In genomic region chr6:149319413-149319812, GRCh38 we compare ENCODE assay signal across 1 cellular context.
TF ChIP-seq lines count a peak whose summit lies in the region.

No MANE protein-coding gene starts in this region.

TF ChIP-seq in GM12878, 131 proteins besides CTCF, POLR2A, EP300 and RAD21 (continued from another document):
- TF ChIP-seq NR2C2 (IDR thresholded peaks at IDR 0.05; ENCODE audit: borderline replicate concordance, control insufficient read depth, insufficient read length, low read depth): no peak
- no peak for TF ChIP-seq YBX1 (IDR thresholded peaks at IDR 0.05)
- TF ChIP-seq, protein P1, sequence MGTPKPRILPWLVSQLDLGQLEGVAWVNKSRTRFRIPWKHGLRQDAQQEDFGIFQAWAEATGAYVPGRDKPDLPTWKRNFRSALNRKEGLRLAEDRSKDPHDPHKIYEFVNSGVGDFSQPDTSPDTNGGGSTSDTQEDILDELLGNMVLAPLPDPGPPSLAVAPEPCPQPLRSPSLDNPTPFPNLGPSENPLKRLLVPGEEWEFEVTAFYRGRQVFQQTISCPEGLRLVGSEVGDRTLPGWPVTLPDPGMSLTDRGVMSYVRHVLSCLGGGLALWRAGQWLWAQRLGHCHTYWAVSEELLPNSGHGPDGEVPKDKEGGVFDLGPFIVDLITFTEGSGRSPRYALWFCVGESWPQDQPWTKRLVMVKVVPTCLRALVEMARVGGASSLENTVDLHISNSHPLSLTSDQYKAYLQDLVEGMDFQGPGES (IDR thresholded peaks at IDR 0.05): no peak
- no peak for TF ChIP-seq TARDBP (IDR thresholded peaks at IDR 0.05; ENCODE audit: borderline replicate concordance)
